Comparison of ENCODE assay signal across 8 cellular contexts in genomic region chr6:79949235-79949634, GRCh38. TPM values are rescaled to one million over a fixed set of nuclear protein-coding genes. Genes with fewer than 3 reads are reported as not detected.
DNase-seq lines count a peak whose midpoint lies in the region; ATAC-seq, FAIRE-seq and TF ChIP-seq lines count a peak whose summit lies in the region.

No MANE protein-coding gene starts in this region.

- no peak for FAIRE-seq in HTR-8/SVneo (lab: Jason Lieb, UNC)

- H3K27me3 ChIP-seq in NT2/D1 (ENCODE audit: insufficient read depth, insufficient read length): peaks cover 13% of the 10 kb centered on the region
- peaks cover 71% of the 10 kb centered on the region for H3K27me3 ChIP-seq in left ventricle myocardium inferior (ENCODE audit: low read depth)

- peak; percentile 31 for DNase-seq in DMS79 treated with DMSO at 0.1 percent for 48 hours (lab: John Stamatoyannopoulos, UW)
- peak; percentile 19 for DNase-seq in HTR-8/SVneo (ENCODE audit: insufficient read length, low spot score)
- DNase-seq in NT2/D1 (ENCODE audit: low read depth, low spot score): peak; percentile 71
- peak; percentile 27 for DNase-seq in activated gamma-delta T cell treated with anti-CD3 and anti-CD28 coated beads, Interleukin-2, amount 50 U/mL, for 16 hours (ENCODE audit: low read depth)
- DNase-seq in left ventricle myocardium inferior: no peak
- peak; percentile 64 for DNase-seq in stimulated activated CD4-positive, alpha-beta T cell treated with anti-CD3 and anti-CD28 coated beads, Interleukin-15, amount 100 ng/mL, for 24 hours

- H3K9me3 ChIP-seq in NT2/D1 (ENCODE audit: insufficient read depth, low read length) (no peaks in the 10 kb centered on the region), left ventricle myocardium inferior (replicated peaks) (no peaks in the 10 kb centered on the region)

- no peak overlapping the region for H3K9ac ChIP-seq in NT2/D1 (ENCODE audit: insufficient read length, low read depth)

- H3K36me3 ChIP-seq in NT2/D1 (ENCODE audit: insufficient read depth, insufficient read length, low read length) (no peaks in the 10 kb centered on the region), left ventricle myocardium inferior (no peaks in the 10 kb centered on the region)

- H3K4me3 ChIP-seq in NT2/D1 (ENCODE audit: insufficient read length, low read depth) (no peak overlapping the region), left ventricle myocardium inferior (no peak overlapping the region)

- ATAC-seq in GM19452 (IDR thresholded peaks at IDR 0.05; ENCODE audit: unreplicated experiment) (peak; percentile 57), HG03108 (IDR thresholded peaks at IDR 0.05; ENCODE audit: unreplicated experiment) (no peak)

- H3K27ac ChIP-seq in left ventricle myocardium inferior (replicated peaks): no peak overlapping the region

- TF ChIP-seq CTCF in left ventricle myocardium inferior (IDR thresholded peaks at IDR 0.05; ENCODE audit: borderline replicate concordance): peak; percentile 53

- intact Hi-C loops in left ventricle myocardium inferior (cut with micrococcal nuclease): loop anchor here (10.0 kb wide), 1 partner anchor 146 kb away; no protein-coding TSS in a partner anchor

- H3K4me1 ChIP-seq in NT2/D1 (ENCODE audit: insufficient read depth, insufficient read length): no peaks in the 10 kb centered on the region
- H3K4me1 ChIP-seq in left ventricle myocardium inferior: peaks cover 21% of the 10 kb centered on the region

RNA-seq across cellular contexts. Expression of gene ELOVL4, which starts 1.9 kb away (rescaled TPM):
- total RNA-seq in left ventricle myocardium inferior: 0.19 TPM

RNA-seq across cellular contexts. Expression of gene TTK, which starts 55.2 kb away (rescaled TPM):
- 0.25 TPM for total RNA-seq in left ventricle myocardium inferior
